Comparison of ENCODE assay signal across 20 cellular contexts in genomic region chr5:89871906-89872305, GRCh38.
"Had no signal": no experiment of that assay in that cellular context is flagged by ENCODE, and none has a peak within 500 bp of the region (broad histone marks: within the 10 kb centered on the region; RNA-seq: fewer than 3 reads in every experiment).

No MANE protein-coding gene starts in this region.

- H3K4me3 ChIP-seq: esophagus squamous epithelium, lung, right atrium auricular region, thyroid gland had no signal

- H3K27me3 ChIP-seq: dorsolateral prefrontal cortex, esophagus squamous epithelium, right atrium auricular region, thyroid gland had no signal

- ATAC-seq: activated naive CD4-positive, alpha-beta T cell treated with anti-CD3 and anti-CD28 coated beads, Interleukin-2, amount 50 U/mL, for 72 hours; activated T-helper 17 cell treated with anti-CD3 and anti-CD28 coated beads, Interleukin-2, amount 50 U/mL, for 72 hours; natural killer cell; WTC11 had no signal

- H3K4me1 ChIP-seq: esophagus squamous epithelium, right atrium auricular region had no signal

- H3K27ac ChIP-seq: dorsolateral prefrontal cortex, esophagus squamous epithelium, right atrium auricular region, thyroid gland had no signal

- H3K36me3 ChIP-seq: esophagus squamous epithelium, right atrium auricular region, thyroid gland had no signal

- DNase-seq: activated CD8-positive, alpha-beta memory T cell treated with anti-CD3 and anti-CD28 coated beads for 24 hours; activated CD8-positive, alpha-beta memory T cell treated with anti-CD3 and anti-CD28 coated beads, Interleukin-2, amount 50 U/mL, for 4 hours; activated T-cell treated with anti-CD3 and anti-CD28 coated beads, Interleukin-2, amount 50 U/mL, for 24 hours; aorta; dorsolateral prefrontal cortex; esophagus squamous epithelium; foreskin fibroblast; natural killer cell; stimulated activated CD4-positive, alpha-beta T cell treated with anti-CD3 and anti-CD28 coated beads, Interleukin-12 subunit alpha, Interleukin-12 subunit beta, amount 100 ng/mL, for 4 hours; stimulated activated CD4-positive, alpha-beta T cell treated with anti-CD3 and anti-CD28 coated beads, Interleukin-4, amount 100 ng/mL, for 4 hours; substantia nigra; T1000; thyroid gland had no signal

- H3K9me3 ChIP-seq: esophagus squamous epithelium, right atrium auricular region, thyroid gland had no signal

- FAIRE-seq: colon, keratinocyte had no signal
